ENCODE assay signal across 14 cellular contexts in genomic region chr5:60852317-60852716, GRCh38. TPM values are rescaled to one million over a fixed set of nuclear protein-coding genes. Genes with fewer than 3 reads are reported as not detected.
DNase-seq lines count a peak whose midpoint lies in the region; ATAC-seq, FAIRE-seq and TF ChIP-seq lines count a peak whose summit lies in the region.
"Had no signal": no experiment of that assay in that cellular context is flagged by ENCODE, and none has a peak within 500 bp of the region (broad histone marks: within the 10 kb centered on the region; RNA-seq: fewer than 3 reads in every experiment).

No MANE protein-coding gene starts in this region.

- H3K27ac ChIP-seq in VCaP: peak overlapping the region; percentile 36
- no peak overlapping the region for H3K27ac ChIP-seq in coronary artery
- H3K27ac ChIP-seq: A549 had no signal

- H3K4me3 ChIP-seq in fibroblast of villous mesenchyme (ENCODE audit: low read depth, low read length) (no peak overlapping the region), coronary artery (no peak overlapping the region)
- H3K4me3 ChIP-seq: A549 had no signal

- ATAC-seq in HG02763 (IDR thresholded peaks at IDR 0.05; ENCODE audit: unreplicated experiment): no peak
- ATAC-seq in GM18861 (IDR thresholded peaks at IDR 0.05; ENCODE audit: unreplicated experiment): no peak

- TF ChIP-seq CTCF in VCaP (conservative IDR thresholded peaks at IDR 0.05) (no peak), fibroblast of villous mesenchyme (IDR thresholded peaks at IDR 0.05; ENCODE audit: insufficient read depth, low read depth, low read length) (no peak), coronary artery (IDR thresholded peaks at IDR 0.05) (no peak)

- peak; percentile 11 for FAIRE-seq in H54 (lab: Jason Lieb, UNC)
- FAIRE-seq: GM12892, HTR-8/SVneo had no signal

- TF ChIP-seq POLR2A in H54 (IDR thresholded peaks at IDR 0.05; ENCODE audit: low read depth, low read length): no peak

- DNase-seq in H54 (ENCODE audit: insufficient read length, low spot score) (no peak), fibroblast of villous mesenchyme (ENCODE audit: low read depth) (peak; percentile 6), superior temporal gyrus (ENCODE audit: extremely low spot score) (peak; percentile 6), coronary artery (ENCODE audit: low spot score) (no peak)
- DNase-seq: CD8-positive, alpha-beta memory T cell; DND-41; GDM1; H9 had no signal

RNA-seq across cellular contexts. Expression of gene ELOVL7, which starts 8.2 kb away (rescaled TPM):
- under 0.01 TPM in 1 of 2 replicates, not detected in the other for total RNA-seq in fibroblast of villous mesenchyme

Comparison
In these comparisons a context has a peak if more than half of its experiments do, and no peak if none do; other contexts are left out.
1. DNase-seq: peak in fibroblast of villous mesenchyme (single experiment) and superior temporal gyrus (single experiment); none in H54 (single experiment) and coronary artery (single experiment).